In genomic region chr2:134465706-134466105, GRCh38 we compare ENCODE assay signal across 22 cellular contexts.
"Had no signal": no experiment of that assay in that cellular context is flagged by ENCODE, and none has a peak within 500 bp of the region (broad histone marks: within the 10 kb centered on the region; RNA-seq: fewer than 3 reads in every experiment).

No MANE protein-coding gene starts in this region.

- H3K27ac ChIP-seq: foreskin keratinocyte, left lung, neutrophil, suprapubic skin, transverse colon had no signal

- H3K4me1 ChIP-seq: foreskin keratinocyte had no signal

- H3K4me1 Mint-ChIP-seq: activated naive CD8-positive, alpha-beta T cell treated with anti-CD3 and anti-CD28 coated beads, Interleukin-2, amount 10 ng/mL, durations not matched to agents 7 days and 5 days; stimulated activated effector memory CD8-positive, alpha-beta T cell treated with anti-CD3 and anti-CD28 coated beads, Interleukin-12 subunit alpha, Interleukin-12 subunit beta, amount 100 ng/mL, for 72 hours had no signal

- H3K36me3 Mint-ChIP-seq: activated naive CD8-positive, alpha-beta T cell treated with anti-CD3 and anti-CD28 coated beads, Interleukin-2, amount 10 ng/mL, durations not matched to agents 7 days and 5 days; natural killer cell treated with Interleukin-12 subunit alpha and Interleukin-12 subunit beta and Interleukin-15 and Interleukin-18, amount 100 ng/mL, for 72 hours; stimulated activated effector memory CD8-positive, alpha-beta T cell treated with anti-CD3 and anti-CD28 coated beads, Interleukin-12 subunit alpha, Interleukin-12 subunit beta, amount 100 ng/mL, for 72 hours had no signal

- FAIRE-seq: kidney, pancreas, small intestine had no signal

- H3K4me3 ChIP-seq: left lung, lung, pancreas, suprapubic skin, transverse colon had no signal

- ATAC-seq: activated T-cell treated with anti-CD3 and anti-CD28 coated beads, Interleukin-2, amount 50 U/mL, for 72 hours; left lung; natural killer cell treated with Interleukin-12 subunit alpha and Interleukin-12 subunit beta and Interleukin-15 and Interleukin-18, amount 100 ng/mL, for 72 hours; sciatic nerve; stimulated activated naive CD8-positive, alpha-beta T cell treated with anti-CD3 and anti-CD28 coated beads, Interleukin-15, amount 100 ng/mL, for 72 hours had no signal

- H3K27me3 Mint-ChIP-seq: activated naive CD8-positive, alpha-beta T cell treated with anti-CD3 and anti-CD28 coated beads, Interleukin-2, amount 10 ng/mL, durations not matched to agents 7 days and 5 days; natural killer cell treated with Interleukin-12 subunit alpha and Interleukin-12 subunit beta and Interleukin-15 and Interleukin-18, amount 100 ng/mL, for 72 hours; stimulated activated naive CD8-positive, alpha-beta T cell treated with anti-CD3 and anti-CD28 coated beads, Interleukin-15, amount 100 ng/mL, for 72 hours had no signal

- H3K27ac Mint-ChIP-seq: activated naive CD4-positive, alpha-beta T cell treated with anti-CD3 and anti-CD28 coated beads for 36 hours; activated naive CD8-positive, alpha-beta T cell treated with anti-CD3 and anti-CD28 coated beads, Interleukin-2, amount 10 ng/mL, durations not matched to agents 7 days and 5 days; activated T-cell treated with anti-CD3 and anti-CD28 coated beads, Interleukin-2, amount 50 U/mL, for 72 hours; natural killer cell treated with Interleukin-12 subunit alpha and Interleukin-12 subunit beta and Interleukin-15 and Interleukin-18, amount 100 ng/mL, for 72 hours; stimulated activated effector memory CD8-positive, alpha-beta T cell treated with anti-CD3 and anti-CD28 coated beads, Interleukin-12 subunit alpha, Interleukin-12 subunit beta, amount 100 ng/mL, for 72 hours; stimulated activated naive CD8-positive, alpha-beta T cell treated with anti-CD3 and anti-CD28 coated beads, Interleukin-15, amount 100 ng/mL, for 72 hours; T-helper 1 cell treated with Interleukin-12 subunit alpha and Interleukin-12 subunit beta and Interleukin-4 antibody, amounts not matched to agents 30 μg/mL and 1 μg/mL, for 36 hours had no signal

- DNase-seq: activated CD4-positive, CD25-positive, alpha-beta regulatory T cell; activated effector memory CD4-positive, alpha-beta T cell treated with Interleukin-2 at 50 U/mL for 16 hours; activated naive CD8-positive, alpha-beta T cell treated with anti-CD3 and anti-CD28 coated beads, Interleukin-2, amount 10 ng/mL, durations not matched to agents 7 days and 5 days; amniotic stem cell; effector memory CD4-positive, alpha-beta T cell; kidney; left lung; midbrain; pancreas; stimulated activated naive CD8-positive, alpha-beta T cell treated with anti-CD3 and anti-CD28 coated beads, Interleukin-15, amount 100 ng/mL, for 72 hours; transverse colon had no signal

- H3K4me3 Mint-ChIP-seq: activated naive CD4-positive, alpha-beta T cell treated with anti-CD3 and anti-CD28 coated beads for 36 hours; activated naive CD8-positive, alpha-beta T cell treated with anti-CD3 and anti-CD28 coated beads, Interleukin-2, amount 10 ng/mL, durations not matched to agents 7 days and 5 days; activated T-cell treated with anti-CD3 and anti-CD28 coated beads, Interleukin-2, amount 50 U/mL, for 72 hours; natural killer cell treated with Interleukin-12 subunit alpha and Interleukin-12 subunit beta and Interleukin-15 and Interleukin-18, amount 100 ng/mL, for 72 hours; stimulated activated effector memory CD8-positive, alpha-beta T cell treated with anti-CD3 and anti-CD28 coated beads, Interleukin-12 subunit alpha, Interleukin-12 subunit beta, amount 100 ng/mL, for 72 hours; stimulated activated naive CD8-positive, alpha-beta T cell treated with anti-CD3 and anti-CD28 coated beads, Interleukin-15, amount 100 ng/mL, for 72 hours; T-helper 1 cell treated with Interleukin-12 subunit alpha and Interleukin-12 subunit beta and Interleukin-4 antibody, amounts not matched to agents 30 μg/mL and 1 μg/mL, for 36 hours had no signal

- H3K27me3 ChIP-seq: left lung, neutrophil, pancreas, suprapubic skin, transverse colon had no signal

- H3K36me3 ChIP-seq: left lung, neutrophil, pancreas, suprapubic skin, transverse colon had no signal

- H3K9me3 Mint-ChIP-seq: activated naive CD4-positive, alpha-beta T cell treated with anti-CD3 and anti-CD28 coated beads for 36 hours; activated naive CD8-positive, alpha-beta T cell treated with anti-CD3 and anti-CD28 coated beads, Interleukin-2, amount 10 ng/mL, durations not matched to agents 7 days and 5 days; activated T-cell treated with anti-CD3 and anti-CD28 coated beads, Interleukin-2, amount 50 U/mL, for 72 hours; natural killer cell treated with Interleukin-12 subunit alpha and Interleukin-12 subunit beta and Interleukin-15 and Interleukin-18, amount 100 ng/mL, for 72 hours; stimulated activated effector memory CD8-positive, alpha-beta T cell treated with anti-CD3 and anti-CD28 coated beads, Interleukin-12 subunit alpha, Interleukin-12 subunit beta, amount 100 ng/mL, for 72 hours; stimulated activated naive CD8-positive, alpha-beta T cell treated with anti-CD3 and anti-CD28 coated beads, Interleukin-15, amount 100 ng/mL, for 72 hours; T-helper 1 cell treated with Interleukin-12 subunit alpha and Interleukin-12 subunit beta and Interleukin-4 antibody, amounts not matched to agents 30 μg/mL and 1 μg/mL, for 36 hours had no signal

- H3K9me3 ChIP-seq: left lung, neutrophil, pancreas, suprapubic skin, transverse colon had no signal
